ENCODE assay signal across 9 cellular contexts in the genomic region with DNA sequence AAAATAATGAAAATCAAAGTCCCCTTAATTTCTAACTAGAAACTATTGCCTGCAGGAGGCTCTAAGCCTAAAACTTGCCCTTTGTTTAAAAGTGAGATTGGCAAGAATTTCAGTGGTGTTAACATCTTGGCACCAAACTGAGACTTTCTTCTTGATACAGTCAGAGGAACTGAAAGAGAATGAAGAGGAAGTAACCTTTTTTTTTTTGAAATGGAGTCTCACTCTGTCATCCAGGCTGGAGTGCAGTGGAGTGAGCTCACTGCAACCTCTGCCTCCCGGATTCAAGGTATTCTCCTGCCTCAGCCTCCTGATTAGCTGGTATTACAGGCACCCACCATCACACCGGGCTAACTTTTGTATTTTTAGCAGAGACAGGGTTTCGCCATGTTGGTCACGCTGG. TPM values are rescaled to one million over a fixed set of nuclear protein-coding genes. Genes with fewer than 3 reads are reported as not detected.
DNase-seq lines count a peak whose midpoint lies in the region; ATAC-seq, FAIRE-seq and TF ChIP-seq lines count a peak whose summit lies in the region.
"Had no signal": no experiment of that assay in that cellular context is flagged by ENCODE, and none has a peak within 500 bp of the region (broad histone marks: within the 10 kb centered on the region; RNA-seq: fewer than 3 reads in every experiment).

No MANE protein-coding gene starts in this region.

- peak; percentile 87 for FAIRE-seq in GM18507 (lab: Jason Lieb, UNC)
- FAIRE-seq in keratinocyte (lab: Jason Lieb, UNC), result peak; percentile 69

- no peak overlapping the region for H3K4me3 Mint-ChIP-seq in activated CD4-positive, alpha-beta T cell treated with anti-CD3 and anti-CD28 coated beads, Interleukin-2, amount 10 ng/mL, durations not matched to agents 24 days and 14 days

- peak overlapping the region; percentile 56 for H3K9ac ChIP-seq in keratinocyte (ENCODE audit: control insufficient read depth, extremely low read depth, insufficient read depth, low read length)

- no peaks in the 10 kb centered on the region for H3K9me3 Mint-ChIP-seq in activated CD4-positive, alpha-beta T cell treated with anti-CD3 and anti-CD28 coated beads, Interleukin-2, amount 10 ng/mL, durations not matched to agents 24 days and 14 days

- H4K20me1 ChIP-seq in keratinocyte (ENCODE audit: control insufficient read depth, extremely low read depth, insufficient read depth, low read length), result no peaks in the 10 kb centered on the region

- intact Hi-C loops in activated CD4-positive, alpha-beta T cell treated with anti-CD3 and anti-CD28 coated beads, Interleukin-2, amount 10 ng/mL, durations not matched to agents 24 days and 14 days (cut with micrococcal nuclease), result no loop called here

- TF ChIP-seq CTCF in NB4 (IDR thresholded peaks at IDR 0.05; ENCODE audit: low read depth, low read length), result no peak
- no peak for TF ChIP-seq CTCF in keratinocyte (optimal IDR thresholded peaks at IDR 0.05 in 1 of 3, IDR thresholded peaks at IDR 0.05 in 1 of 3, conservative IDR thresholded peaks at IDR 0.05 in 1 of 3; ENCODE audit: extremely low read depth in 1 of 3, insufficient read depth in 2 of 3, low read length in 3 of 3)

- peaks cover 42% of the 10 kb centered on the region for H3K79me2 ChIP-seq in keratinocyte (ENCODE audit: control insufficient read depth, insufficient read depth, low read length)

- peaks cover 2% of the 10 kb centered on the region for H3K36me3 Mint-ChIP-seq in activated CD4-positive, alpha-beta T cell treated with anti-CD3 and anti-CD28 coated beads, Interleukin-2, amount 10 ng/mL, durations not matched to agents 24 days and 14 days (ENCODE audit: low read depth)

- no peaks in the 10 kb centered on the region for H3K9me1 ChIP-seq in keratinocyte (ENCODE audit: control insufficient read depth, extremely low read depth, insufficient read depth, low read length)

- H3K9me3 ChIP-seq in keratinocyte (ENCODE audit: control insufficient read depth, low read depth, low read length), result no peaks in the 10 kb centered on the region

- H3K36me3 ChIP-seq in keratinocyte (ENCODE audit: control insufficient read depth in 2 of 2, extremely low read depth in 1 of 2, insufficient read depth in 2 of 2, low read length in 2 of 2), result no peaks in the 10 kb centered on the region
- H3K36me3 ChIP-seq: cardiac muscle cell had no signal

- H3K27ac ChIP-seq in keratinocyte (ENCODE audit: control insufficient read depth, insufficient read depth, low read length), result peak overlapping the region; percentile 93
- H3K27ac ChIP-seq: cardiac muscle cell had no signal

- H3K27me3 Mint-ChIP-seq in activated CD4-positive, alpha-beta T cell treated with anti-CD3 and anti-CD28 coated beads, Interleukin-2, amount 10 ng/mL, durations not matched to agents 24 days and 14 days, result no peaks in the 10 kb centered on the region

- H3K4me3 ChIP-seq in NB4 (ENCODE audit: low read depth, low read length) (no peak overlapping the region), keratinocyte (ENCODE audit: control insufficient read depth in 2 of 3, extremely low read depth in 1 of 3, insufficient read depth in 2 of 3, low read depth in 1 of 3, low read length in 3 of 3) (peak overlapping the region in 2 of 3 experiments; percentile 1 to 3)
- H3K4me3 ChIP-seq: cardiac muscle cell had no signal

- H3K27me3 ChIP-seq in keratinocyte (ENCODE audit: control insufficient read depth, extremely low read depth, insufficient read depth, low read length), result no peaks in the 10 kb centered on the region
- H3K27me3 ChIP-seq: cardiac muscle cell had no signal

- peak; percentile 48 for ATAC-seq in HG02642 (IDR thresholded peaks at IDR 0.05; ENCODE audit: poor library complexity, unreplicated experiment)

- H3K4me1 ChIP-seq in keratinocyte (ENCODE audit: control insufficient read depth, extremely low read depth, insufficient read depth, low read length), result peaks cover 40% of the 10 kb centered on the region

- no peak overlapping the region for H3K27ac Mint-ChIP-seq in activated CD4-positive, alpha-beta T cell treated with anti-CD3 and anti-CD28 coated beads, Interleukin-2, amount 10 ng/mL, durations not matched to agents 24 days and 14 days

- peak overlapping the region; percentile 72 for H2AFZ ChIP-seq in keratinocyte (ENCODE audit: control insufficient read depth, low read length)

- peak overlapping the region; percentile 96 for H3K4me2 ChIP-seq in keratinocyte (ENCODE audit: control insufficient read depth, extremely low read depth, insufficient read depth, low read depth, low read length)

- dilution Hi-C loops in keratinocyte (cut with MboI; ENCODE audit: extremely low pct_ligation_motif_present, low sequenced_read_pairs), result no loop called here

- H3K4me1 Mint-ChIP-seq in activated CD4-positive, alpha-beta T cell treated with anti-CD3 and anti-CD28 coated beads, Interleukin-2, amount 10 ng/mL, durations not matched to agents 24 days and 14 days, result peaks cover 21% of the 10 kb centered on the region

- DNase-seq in GM18507 (ENCODE audit: extremely low spot score, insufficient read length, low read depth), result no peak
- peak; percentile 41 for DNase-seq in NB4 (ENCODE audit: low read depth)
- DNase-seq in keratinocyte (ENCODE audit: low read depth, low spot score), result no peak
- DNase-seq in activated T-cell treated with anti-CD3 and anti-CD28 coated beads for 4 hours, result no peak
- no peak for DNase-seq in activated CD4-positive, alpha-beta T cell treated with anti-CD3 and anti-CD28 coated beads, Interleukin-2, amount 10 ng/mL, durations not matched to agents 24 days and 14 days
- DNase-seq in EL, result no peak
- no peak for DNase-seq in activated T-cell treated with anti-CD3 and anti-CD28 coated beads, Interleukin-2, amount 50 U/mL, for 1 hour

- no peak for TF ChIP-seq POLR2A in NB4 (IDR thresholded peaks at IDR 0.05; ENCODE audit: extremely low read depth, insufficient read length)

RNA-seq across cellular contexts. Expression of a gene that starts 3.6 kb away (rescaled TPM):
- 8.0 to 16.8 TPM (median 14.1 TPM) in 3 replicates for polyA plus RNA-seq in keratinocyte
- 5.4 TPM for polyA plus RNA-seq in keratinocyte (2011; ENCODE audit: low read depth)
- 4.6 and 9.2 TPM in 2 replicates for polyA plus RNA-seq in keratinocyte (2011; cell fraction: cytosol; rRNA removed)
- polyA plus RNA-seq in keratinocyte (2011; cell fraction: nucleus; rRNA removed), result 29.1 and 38.0 TPM in 2 replicates
- 6.4 and 8.6 TPM in 2 replicates for polyA plus RNA-seq in keratinocyte (2012; ENCODE audit: low replicate concordance)
- 8.2 to 53.7 TPM (median 43.8 TPM) in 3 replicates for polyA minus RNA-seq in keratinocyte
- 13.0 TPM for polyA minus RNA-seq in keratinocyte (2011; cell fraction: cytosol; rRNA and poly(A)+ RNA removed)
- polyA minus RNA-seq in keratinocyte (2011; cell fraction: nucleus; rRNA and poly(A)+ RNA removed), result 59.2 and 100 TPM in 2 replicates
- total RNA-seq in activated CD4-positive, alpha-beta T cell treated with anti-CD3 and anti-CD28 coated beads, Interleukin-2, amount 10 ng/mL, durations not matched to agents 24 days and 14 days, result 5.6 and 6.2 TPM in 2 replicates

RNA-seq across cellular contexts. Expression of a gene that starts 5.4 kb away (rescaled TPM):
- polyA plus RNA-seq in keratinocyte, result 4.1 to 6.3 TPM (median 4.5 TPM) in 3 replicates
- polyA plus RNA-seq in keratinocyte (2011; ENCODE audit: low read depth), result 6.7 TPM
- 3.8 and 5.9 TPM in 2 replicates for polyA plus RNA-seq in keratinocyte (2011; cell fraction: cytosol; rRNA removed)
- polyA plus RNA-seq in keratinocyte (2011; cell fraction: nucleus; rRNA removed), result 6.0 and 6.8 TPM in 2 replicates
- polyA plus RNA-seq in keratinocyte (2012; ENCODE audit: low replicate concordance), result 3.7 and 6.3 TPM in 2 replicates
- polyA minus RNA-seq in keratinocyte, result 1.2 to 9.9 TPM (median 3.8 TPM) in 3 replicates
- polyA minus RNA-seq in keratinocyte (2011; cell fraction: cytosol; rRNA and poly(A)+ RNA removed), result 1.7 TPM
- polyA minus RNA-seq in keratinocyte (2011; cell fraction: nucleus; rRNA and poly(A)+ RNA removed), result 6.5 and 16.5 TPM in 2 replicates
- 8.6 and 9.3 TPM in 2 replicates for total RNA-seq in activated CD4-positive, alpha-beta T cell treated with anti-CD3 and anti-CD28 coated beads, Interleukin-2, amount 10 ng/mL, durations not matched to agents 24 days and 14 days
